Comparison of ENCODE assay signal across 7 cellular contexts in genomic region chr17:32927201-32927723, GRCh38. TPM values are rescaled to one million over a fixed set of nuclear protein-coding genes. Genes with fewer than 3 reads are reported as not detected.
DNase-seq lines count a peak whose midpoint lies in the region; ATAC-seq and TF ChIP-seq lines count a peak whose summit lies in the region.

No MANE protein-coding gene starts in this region.

- H3K27me3 Mint-ChIP-seq in activated T-helper 2 cell treated with anti-CD3 and anti-CD28 coated beads, Interferon-gamma antibody, Interleukin-2, Interleukin-4, amounts not matched to agents 10 μg/mL and 5 μg/mL and 100 μg/mL, durations not matched to agents 14 hours and 24 hours and 36 hours (ENCODE audit: low read depth) = peaks cover 24% of the 10 kb centered on the region
- H3K27me3 Mint-ChIP-seq in immature natural killer cell (ENCODE audit: low read depth in 3 of 3) = peaks cover 2 to 12% (median 10%) of the 10 kb centered on the region in 3 donors

- H3K9ac ChIP-seq in smooth muscle cell (ENCODE audit: low read depth) = peak overlapping the region; percentile 41

- WGBS in smooth muscle cell (ENCODE audit: low lambda C conversion rate) = 36% methylated on average over 11 of the region's 11 CpGs

- peaks cover 3% of the 10 kb centered on the region for H3F3A ChIP-seq in smooth muscle cell (ENCODE audit: low read depth)

- peaks cover 17% of the 10 kb centered on the region for H3K79me2 ChIP-seq in smooth muscle cell (ENCODE audit: low read depth)

- H3K4me1 ChIP-seq in HEK293 (ENCODE audit: control insufficient read depth, insufficient read depth, low read length) (peaks cover 10% of the 10 kb centered on the region), smooth muscle cell (ENCODE audit: low read depth) (peaks cover 11% of the 10 kb centered on the region)

- peak overlapping the region; percentile 90 for H3K4me2 ChIP-seq in smooth muscle cell

- peak overlapping the region; percentile 53 for H3K4me3 ChIP-seq in HEK293 (ENCODE audit: low read depth, low read length)
- H3K4me3 ChIP-seq in smooth muscle cell = peak overlapping the region; percentile 95

- no peak for ATAC-seq in GM18907 (IDR thresholded peaks at IDR 0.05; ENCODE audit: unreplicated experiment)

- no peaks in the 10 kb centered on the region for H3K36me3 Mint-ChIP-seq in activated T-helper 2 cell treated with anti-CD3 and anti-CD28 coated beads, Interferon-gamma antibody, Interleukin-2, Interleukin-4, amounts not matched to agents 10 μg/mL and 5 μg/mL and 100 μg/mL, durations not matched to agents 14 hours and 24 hours and 36 hours (ENCODE audit: low read depth)
- H3K36me3 Mint-ChIP-seq in immature natural killer cell = no peaks in the 10 kb centered on the region

- H4K20me1 ChIP-seq in smooth muscle cell (ENCODE audit: low read depth) = peaks cover 19% of the 10 kb centered on the region

- peak overlapping the region; percentile 72 for H3K4me3 Mint-ChIP-seq in activated T-helper 2 cell treated with anti-CD3 and anti-CD28 coated beads, Interferon-gamma antibody, Interleukin-2, Interleukin-4, amounts not matched to agents 10 μg/mL and 5 μg/mL and 100 μg/mL, durations not matched to agents 14 hours and 24 hours and 36 hours (ENCODE audit: low read depth)
- H3K4me3 Mint-ChIP-seq in immature natural killer cell = peak overlapping the region in 3 of 5 donors; percentile 18 to 42 (median 34)

- TF ChIP-seq CTCF in HEK293 (tag by site-specific recombination; IDR thresholded peaks at IDR 0.05) (no peak), smooth muscle cell (IDR thresholded peaks at IDR 0.05; ENCODE audit: borderline replicate concordance, insufficient read depth, poor library complexity, severe bottlenecking) (no peak)

- H3K9me3 Mint-ChIP-seq in activated T-helper 2 cell treated with anti-CD3 and anti-CD28 coated beads, Interferon-gamma antibody, Interleukin-2, Interleukin-4, amounts not matched to agents 10 μg/mL and 5 μg/mL and 100 μg/mL, durations not matched to agents 14 hours and 24 hours and 36 hours = no peaks in the 10 kb centered on the region
- H3K9me3 Mint-ChIP-seq in immature natural killer cell = no peaks in the 10 kb centered on the region

- H3K27ac Mint-ChIP-seq in activated T-helper 2 cell treated with anti-CD3 and anti-CD28 coated beads, Interferon-gamma antibody, Interleukin-2, Interleukin-4, amounts not matched to agents 10 μg/mL and 5 μg/mL and 100 μg/mL, durations not matched to agents 14 hours and 24 hours and 36 hours = no peak overlapping the region
- H3K27ac Mint-ChIP-seq in immature natural killer cell = no peak overlapping the region

- CTCF ChIA-PET in HEK293 (lab: Yijun Ruan, JAX) = interaction anchor here (0.7 to 2.2 kb wide), 4 partner anchors 10 to 144 kb away, joined by 3 to 16 read pairs (median 4); no protein-coding TSS in a partner anchor

- intact Hi-C loops in activated T-helper 2 cell treated with anti-CD3 and anti-CD28 coated beads, Interferon-gamma antibody, Interleukin-2, Interleukin-4, amounts not matched to agents 10 μg/mL and 5 μg/mL and 100 μg/mL, durations not matched to agents 14 hours and 24 hours and 36 hours (cut with micrococcal nuclease) = no loop called here

- no peak for DNase-seq in activated T-helper 2 cell treated with anti-CD3 and anti-CD28 coated beads, Interferon-gamma antibody, Interleukin-2, Interleukin-4, amounts not matched to agents 10 μg/mL and 5 μg/mL and 100 μg/mL, durations not matched to agents 14 hours and 24 hours and 36 hours (ENCODE audit: low spot score)
- DNase-seq in immature natural killer cell (no peak), smooth muscle cell (lab: John Stamatoyannopoulos, UW; ENCODE audit: unreplicated experiment) (no peak), retina (no peak), SKM-1 (lab: John Stamatoyannopoulos, UW; ENCODE audit: unreplicated experiment) (no peak)

- POLR2A ChIA-PET in HEK293 (lab: Yijun Ruan, JAX) = interaction anchor here (0.6 to 0.9 kb wide), 2 partner anchors 11 to 441 kb away, joined by 3 read pairs; no protein-coding TSS in a partner anchor

- no peaks in the 10 kb centered on the region for H3K27me3 ChIP-seq in smooth muscle cell (ENCODE audit: low read depth)

- H3K27ac ChIP-seq in HEK293 (ENCODE audit: extremely low read depth, low read depth, low read length) = peak overlapping the region; percentile 67; the same call in 1 of the 2 replicates
- H3K27ac ChIP-seq in smooth muscle cell (ENCODE audit: low read depth) = peak overlapping the region; percentile 49

- H3K4me1 Mint-ChIP-seq in activated T-helper 2 cell treated with anti-CD3 and anti-CD28 coated beads, Interferon-gamma antibody, Interleukin-2, Interleukin-4, amounts not matched to agents 10 μg/mL and 5 μg/mL and 100 μg/mL, durations not matched to agents 14 hours and 24 hours and 36 hours (ENCODE audit: low read depth) = peaks cover 2% of the 10 kb centered on the region
- H3K4me1 Mint-ChIP-seq in immature natural killer cell = no peaks in the 10 kb centered on the region

- H3K9me3 ChIP-seq in HEK293 (ENCODE audit: control insufficient read depth, insufficient read depth, low read depth, low read length) (no peaks in the 10 kb centered on the region), smooth muscle cell (replicated peaks; ENCODE audit: low read depth) (no peaks in the 10 kb centered on the region)

- H3K36me3 ChIP-seq in HEK293 (ENCODE audit: control insufficient read depth in 2 of 2, insufficient read depth in 1 of 2, low read length in 2 of 2) = peaks cover 0 to 9% of the 10 kb centered on the region in 2 experiments; a peak in 2 of 3 replicates
- H3K36me3 ChIP-seq in smooth muscle cell (ENCODE audit: low read depth) = no peaks in the 10 kb centered on the region

- peak overlapping the region; percentile 92 for H2AFZ ChIP-seq in smooth muscle cell (ENCODE audit: low read depth)

TF ChIP-seq in HEK293, 187 proteins besides CTCF, POLR2A, EP300 and RAD21:
- TF ChIP-seq ZBTB20 (tag by site-specific recombination; IDR thresholded peaks at IDR 0.05) (peak; percentile 78), ZNF76 (tag by site-specific recombination; IDR thresholded peaks at IDR 0.05; ENCODE audit: borderline replicate concordance, low read depth) (peak; percentile 48; the same call in 1 of the 2 replicates), FEZF1 (tag by site-specific recombination; IDR thresholded peaks at IDR 0.05) (no peak), ZNF335 (tag by site-specific recombination; conservative IDR thresholded peaks at IDR 0.05) (peak; percentile 83), ZNF600 (tag by site-specific recombination; IDR thresholded peaks at IDR 0.05) (peak; percentile 63), GLIS2 (tag by site-specific recombination; IDR thresholded peaks at IDR 0.05) (0 out of 2 replicates have a peak, but pooled peaks have one; percentile 11), ZNF37A (tag by site-specific recombination; IDR thresholded peaks at IDR 0.05) (no peak), ZBTB17 (tag by site-specific recombination; IDR thresholded peaks at IDR 0.05) (peak; percentile 59)
- TF ChIP-seq, protein P1, sequence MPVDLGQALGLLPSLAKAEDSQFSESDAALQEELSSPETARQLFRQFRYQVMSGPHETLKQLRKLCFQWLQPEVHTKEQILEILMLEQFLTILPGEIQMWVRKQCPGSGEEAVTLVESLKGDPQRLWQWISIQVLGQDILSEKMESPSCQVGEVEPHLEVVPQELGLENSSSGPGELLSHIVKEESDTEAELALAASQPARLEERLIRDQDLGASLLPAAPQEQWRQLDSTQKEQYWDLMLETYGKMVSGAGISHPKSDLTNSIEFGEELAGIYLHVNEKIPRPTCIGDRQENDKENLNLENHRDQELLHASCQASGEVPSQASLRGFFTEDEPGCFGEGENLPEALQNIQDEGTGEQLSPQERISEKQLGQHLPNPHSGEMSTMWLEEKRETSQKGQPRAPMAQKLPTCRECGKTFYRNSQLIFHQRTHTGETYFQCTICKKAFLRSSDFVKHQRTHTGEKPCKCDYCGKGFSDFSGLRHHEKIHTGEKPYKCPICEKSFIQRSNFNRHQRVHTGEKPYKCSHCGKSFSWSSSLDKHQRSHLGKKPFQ (tag by site-specific recombination; IDR thresholded peaks at IDR 0.05) = no peak

RNA-seq across cellular contexts. Expression of gene TMEM98, which starts 0.7 kb away (rescaled TPM):
- total RNA-seq in activated T-helper 2 cell treated with anti-CD3 and anti-CD28 coated beads, Interferon-gamma antibody, Interleukin-2, Interleukin-4, amounts not matched to agents 10 μg/mL and 5 μg/mL and 100 μg/mL, durations not matched to agents 14 hours and 24 hours and 36 hours = 18.8 and 19.3 TPM in 2 replicates
- not detected for polyA plus RNA-seq in immature natural killer cell
- total RNA-seq in smooth muscle cell = 157 and 190 TPM in 2 replicates
- polyA plus RNA-seq in smooth muscle cell = 215 and 222 TPM in 2 replicates

RNA-seq across cellular contexts. Expression of gene MYO1D, which starts 50.3 kb away (rescaled TPM):
- total RNA-seq in activated T-helper 2 cell treated with anti-CD3 and anti-CD28 coated beads, Interferon-gamma antibody, Interleukin-2, Interleukin-4, amounts not matched to agents 10 μg/mL and 5 μg/mL and 100 μg/mL, durations not matched to agents 14 hours and 24 hours and 36 hours = 22.8 and 23.4 TPM in 2 replicates
- 1 to 10 TPM in 2 of 3 donors, not detected in 1; 2.0 to 7.9 TPM for polyA plus RNA-seq in immature natural killer cell
- total RNA-seq in smooth muscle cell = 26.9 and 35.7 TPM in 2 replicates
- 13.9 and 20.7 TPM in 2 replicates for polyA plus RNA-seq in smooth muscle cell
